In genomic region chr10:12606461-12606860, GRCh38 we compare ENCODE assay signal across 11 cellular contexts.
A peak's percentile ranks its signal among the peaks of the same experiment; 100 is the strongest.
DNase-seq lines count a peak whose midpoint lies in the region; ATAC-seq, FAIRE-seq and TF ChIP-seq lines count a peak whose summit lies in the region.
"Had no signal": no experiment of that assay in that cellular context is flagged by ENCODE, and none has a peak within 500 bp of the region (broad histone marks: within the 10 kb centered on the region; RNA-seq: fewer than 3 reads in every experiment).

No MANE protein-coding gene starts in this region.

- H3K27me3 ChIP-seq in GM12878 (replicated peaks in 1 of 2; ENCODE audit: control insufficient read depth in 2 of 2, insufficient read depth in 2 of 2, low read length in 1 of 2) = no peaks in the 10 kb centered on the region
- H3K27me3 ChIP-seq in sigmoid colon = no peaks in the 10 kb centered on the region
- H3K27me3 ChIP-seq in lower lobe of right lung (ENCODE audit: low read depth) = no peaks in the 10 kb centered on the region
- no peaks in the 10 kb centered on the region for H3K27me3 ChIP-seq in ascending aorta

- peak overlapping the region; percentile 99 for H3K4me2 ChIP-seq in GM12878 (ENCODE audit: control insufficient read depth, insufficient read depth)

- SMC1A ChIA-PET in GM12878 (lab: Charles Lee; ENCODE audit: uncharacterized antibody, unreplicated experiment) = interaction anchor here (1.1 kb wide), 1 partner anchor 11 kb away, joined by 6 read pairs; no protein-coding TSS in a partner anchor

- H3K9me3 ChIP-seq in GM12878 (replicated peaks; ENCODE audit: control insufficient read depth, insufficient read depth, low read length) = no peaks in the 10 kb centered on the region
- H3K9me3 ChIP-seq in sigmoid colon = no peaks in the 10 kb centered on the region
- no peaks in the 10 kb centered on the region for H3K9me3 ChIP-seq in lower lobe of right lung
- no peaks in the 10 kb centered on the region for H3K9me3 ChIP-seq in ascending aorta

- POLR2A ChIA-PET in GM12878 (lab: Charles Lee) = interaction anchor here (1.0 kb wide), 1 partner anchor 24 kb away, joined by 4 read pairs; no protein-coding TSS in a partner anchor

- peak overlapping the region; percentile 62; the same call in 1 of the 2 replicates for H3K4me3 ChIP-seq in GM12878
- H3K4me3 ChIP-seq in sigmoid colon = peak overlapping the region in 3 of 4 donors; percentile 38 to 46 (median 42)
- H3K4me3 ChIP-seq in lower lobe of right lung = no peak overlapping the region
- no peak overlapping the region for H3K4me3 ChIP-seq in ascending aorta

- peaks cover 14% of the 10 kb centered on the region for H3K4me1 ChIP-seq in GM12878 (ENCODE audit: control insufficient read depth, insufficient read depth, low read length)
- H3K4me1 ChIP-seq in sigmoid colon = peaks cover 0 to 47% (median 27%) of the 10 kb centered on the region in 4 donors
- H3K4me1 ChIP-seq in lower lobe of right lung = peaks cover 17% of the 10 kb centered on the region
- H3K4me1 ChIP-seq in ascending aorta = no peaks in the 10 kb centered on the region

- peak overlapping the region; percentile 74 for H3K9ac ChIP-seq in GM12878 (ENCODE audit: control insufficient read depth, insufficient read depth, low read length)

- no peak for FAIRE-seq in GM12878 (lab: Jason Lieb, UNC)
- FAIRE-seq: A204.1 had no signal

- DNase-seq in NCI-H187 (lab: John Stamatoyannopoulos, UW) (peak; percentile 21 to 31), NCI-H187 treated with DMSO at 0.1 percent for 48 hours (lab: John Stamatoyannopoulos, UW) (no peak), NCI-H128 (lab: John Stamatoyannopoulos, UW; ENCODE audit: unreplicated experiment) (peak; percentile 43), GM12878 (ENCODE audit: low read depth, low spot score) (no peak), sigmoid colon (no peak), lower lobe of right lung (no peak), ascending aorta (ENCODE audit: low spot score in 2 of 2) (no peak), HPDE6-E6E7 (ENCODE audit: extremely low spot score) (no peak)
- DNase-seq: islet precursor cell, NCI-H1048 had no signal

- CTCF ChIA-PET in GM12878 (lab: Yijun Ruan, JAX) = interaction anchor here (1.0 kb wide), 1 partner anchor 104 kb away, joined by 3 read pairs; no protein-coding TSS in a partner anchor

- TF ChIP-seq CTCF in GM12878 (IDR thresholded peaks at IDR 0.05 in 2 of 3, conservative IDR thresholded peaks at IDR 0.05 in 1 of 3; ENCODE audit: control insufficient read depth in 2 of 3, extremely low read depth in 1 of 3, insufficient read depth in 1 of 3, low read depth in 3 of 3, low read length in 3 of 3) (no peak), sigmoid colon (IDR thresholded peaks at IDR 0.05) (no peak), lower lobe of right lung (IDR thresholded peaks at IDR 0.05) (no peak), ascending aorta (IDR thresholded peaks at IDR 0.05) (no peak)

- TF ChIP-seq POLR2A in GM12878 (IDR thresholded peaks at IDR 0.05; ENCODE audit: low read depth, low read length) (no peak), sigmoid colon (IDR thresholded peaks at IDR 0.05) (no peak)

- RAD21 ChIA-PET in GM12878 (lab: Charles Lee; ENCODE audit: unreplicated experiment) = no interaction called here

- peak overlapping the region; percentile 71 for H3K27ac ChIP-seq in GM12878 (ENCODE audit: control insufficient read depth, insufficient read depth)
- H3K27ac ChIP-seq in sigmoid colon = peak overlapping the region; percentile 83 to 86 (median 85)
- H3K27ac ChIP-seq in lower lobe of right lung = no peak overlapping the region
- no peak overlapping the region for H3K27ac ChIP-seq in ascending aorta

- 51% methylated on average over 12 of the region's 12 CpGs for WGBS in GM12878 (ENCODE audit: insufficient coverage, insufficient replicate concordance, low lambda C conversion rate, missing lambda C conversion rate)
- WGBS in sigmoid colon, 2 donors = 17 to 48% methylated on average over 12 of the region's 12 CpGs

- TF ChIP-seq RAD21 in GM12878 (IDR thresholded peaks at IDR 0.05; ENCODE audit: insufficient read depth, low read depth, low read length) = no peak

- intact Hi-C loops in GM12878 (cut with micrococcal nuclease; ENCODE audit: unreplicated experiment) (no loop called here), sigmoid colon (cut with DNase I) (loop anchor here (5.0 kb wide), 3 partner anchors 81 to 339 kb away; no protein-coding TSS in a partner anchor), lower lobe of right lung (cut with DNase I) (no loop called here), ascending aorta (cut with DNase I) (no loop called here)

- TF ChIP-seq EP300 in GM12878 (IDR thresholded peaks at IDR 0.05; ENCODE audit: borderline replicate concordance in 1 of 2, control insufficient read depth in 1 of 2, low read depth in 2 of 2, low read length in 2 of 2) (no peak), sigmoid colon (IDR thresholded peaks at IDR 0.05) (no peak)

- no peaks in the 10 kb centered on the region for H4K20me1 ChIP-seq in GM12878 (ENCODE audit: control insufficient read depth, insufficient read depth)

- in situ Hi-C loops in GM12878 (cut with MboI) = no loop called here

- H3K79me2 ChIP-seq in GM12878 (ENCODE audit: control insufficient read depth, insufficient read depth, low read length) = peaks cover 4% of the 10 kb centered on the region

- no peak for ATAC-seq in GM12878
- no peak for ATAC-seq in lower lobe of right lung

- peak overlapping the region; percentile 92 for H2AFZ ChIP-seq in GM12878 (ENCODE audit: control insufficient read depth, low read depth, low read length)

- H3K36me3 ChIP-seq in GM12878 (ENCODE audit: control insufficient read depth in 2 of 2, insufficient read depth in 2 of 2, low read length in 1 of 2) (no peaks in the 10 kb centered on the region), sigmoid colon (no peaks in the 10 kb centered on the region), lower lobe of right lung (no peaks in the 10 kb centered on the region), ascending aorta (no peaks in the 10 kb centered on the region)

- no TSS peak for BruUV-seq in GM12878 (replicated peaks; lab: Mats Ljungman, UMichigan)

TF ChIP-seq in GM12878, 131 proteins besides CTCF, POLR2A, EP300 and RAD21:
- TF ChIP-seq SUPT20H (IDR thresholded peaks at IDR 0.05; ENCODE audit: borderline replicate concordance, control insufficient read depth, low read depth, low read length) (no peak), BHLHE40 (IDR thresholded peaks at IDR 0.05; ENCODE audit: borderline replicate concordance in 1 of 2, low read depth in 2 of 2, low read length in 1 of 2) (0 out of 4 replicates have a peak, but pooled peaks have one; percentile 2 to 9), IRF5 (IDR thresholded peaks at IDR 0.05; ENCODE audit: borderline replicate concordance) (no peak)

Comparison
In these comparisons a context has a peak if more than half of its experiments do, and no peak if none do; other contexts are left out.
1. DNase-seq: peak in NCI-H187 (2 of 2) and NCI-H128 (single experiment); none in NCI-H187 treated with DMSO at 0.1 percent for 48 hours (single experiment), GM12878 (single experiment), sigmoid colon (single experiment), lower lobe of right lung (single experiment), ascending aorta (0 of 2) and HPDE6-E6E7 (single experiment).
2. H3K27ac ChIP-seq: peak in GM12878 (single experiment) and sigmoid colon (4 of 4); none in lower lobe of right lung (single experiment) and ascending aorta (0 of 2).
3. H3K4me3 ChIP-seq: peak in GM12878 (single experiment) and sigmoid colon (3 of 4); none in lower lobe of right lung (single experiment) and ascending aorta (0 of 2).